In the genomic region with DNA sequence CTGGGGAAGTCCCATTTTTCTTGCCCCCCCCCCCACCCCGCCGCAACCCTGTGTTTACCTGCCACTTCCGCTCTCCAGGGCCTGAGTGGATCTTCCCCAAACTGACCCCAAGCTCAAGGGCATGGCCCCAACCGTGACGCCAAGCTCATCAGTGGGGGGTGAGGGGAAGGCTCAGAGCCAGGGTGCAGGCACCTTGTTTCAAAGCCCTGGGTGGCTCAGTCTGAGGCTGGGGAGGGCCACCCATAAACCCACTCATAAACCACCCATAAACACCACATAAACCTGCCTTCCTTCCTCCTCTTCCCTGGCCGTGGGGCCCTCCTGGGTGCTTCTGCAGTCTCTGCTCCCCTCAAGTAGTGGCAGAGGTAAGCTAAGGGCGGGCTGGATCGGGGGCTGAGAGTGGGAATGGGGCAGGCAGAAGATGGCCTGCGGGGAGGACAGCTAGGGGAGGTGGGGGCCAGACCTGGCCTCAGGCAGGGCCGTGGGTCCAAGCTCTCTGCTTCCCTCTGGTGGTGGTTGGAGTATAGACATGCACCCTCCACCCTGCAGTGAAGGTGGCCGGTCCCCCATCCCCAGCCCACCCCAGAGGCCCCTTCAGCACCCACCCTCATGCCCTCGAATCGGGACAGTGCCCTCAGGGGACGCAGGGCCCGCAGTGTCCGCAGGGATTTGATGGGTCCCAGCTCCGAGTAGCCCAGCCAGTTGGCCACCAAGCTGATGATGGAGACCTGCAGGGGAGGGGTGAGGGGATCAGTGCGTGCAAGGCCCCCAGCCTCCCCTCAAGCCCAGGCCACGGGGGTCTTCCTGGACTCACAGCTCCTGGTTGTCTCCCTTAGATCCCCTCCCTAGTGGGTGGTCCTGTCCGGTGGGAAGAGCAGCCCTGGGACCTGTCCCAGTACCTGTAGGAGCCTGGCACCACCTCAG, we compare ENCODE assay signal across 8 cellular contexts. TPM values are rescaled to one million over a fixed set of nuclear protein-coding genes. Genes with fewer than 3 reads are reported as not detected.
DNase-seq lines count a peak whose midpoint lies in the region; ATAC-seq and TF ChIP-seq lines count a peak whose summit lies in the region.

No MANE protein-coding gene starts in this region.

- H3K27ac ChIP-seq in heart left ventricle, result no peak overlapping the region
- peak overlapping the region; percentile 78 to 99 (median 88) for H3K27ac ChIP-seq in gastrocnemius medialis

- no peaks in the 10 kb centered on the region for H3K9me3 Mint-ChIP-seq in activated naive CD8-positive, alpha-beta T cell (ENCODE audit: low read depth)

- H3K4me3 ChIP-seq in AG09309 (ENCODE audit: control insufficient read depth, low read depth, low read length), result no peak overlapping the region
- H3K4me3 ChIP-seq in heart left ventricle, result no peak overlapping the region
- no peak overlapping the region for H3K4me3 ChIP-seq in gastrocnemius medialis

- H3K27ac Mint-ChIP-seq in activated naive CD8-positive, alpha-beta T cell, result no peak overlapping the region

- no peaks in the 10 kb centered on the region for H3K27me3 Mint-ChIP-seq in activated naive CD8-positive, alpha-beta T cell

- H3K36me3 ChIP-seq in heart left ventricle, result no peaks in the 10 kb centered on the region
- H3K36me3 ChIP-seq in gastrocnemius medialis, result peaks cover 0 to 33% of the 10 kb centered on the region in 2 donors

- H3K4me3 Mint-ChIP-seq in activated naive CD8-positive, alpha-beta T cell, result peak overlapping the region; percentile 71

- TF ChIP-seq POLR2A in heart left ventricle (IDR thresholded peaks at IDR 0.05) (no peak), gastrocnemius medialis (IDR thresholded peaks at IDR 0.05) (no peak)

- H3K27me3 ChIP-seq in heart left ventricle (no peaks in the 10 kb centered on the region), gastrocnemius medialis (no peaks in the 10 kb centered on the region)

- 36 to 56% (median 41%) methylated on average over 11 to 20 of the region's 20 CpGs for WGBS in heart left ventricle, 4 donors

- peaks cover 13% of the 10 kb centered on the region for H3K4me1 Mint-ChIP-seq in activated naive CD8-positive, alpha-beta T cell (ENCODE audit: low read depth)

- peak; percentile 79 for TF ChIP-seq CTCF in AG09309 (IDR thresholded peaks at IDR 0.05; ENCODE audit: control insufficient read depth, insufficient read depth, low read depth, low read length, missing control alignments)
- peak; percentile 75 to 85 (median 81) for TF ChIP-seq CTCF in heart left ventricle (IDR thresholded peaks at IDR 0.05)
- TF ChIP-seq CTCF in gastrocnemius medialis (IDR thresholded peaks at IDR 0.05 in 4 of 5, conservative IDR thresholded peaks at IDR 0.05 in 1 of 5), result peak; percentile 60 to 84 (median 79)

- intact Hi-C loops in heart left ventricle (cut with DNase I) (loop anchor here in 3 of 10 donors (2.0 to 5.0 kb wide), 2 partner anchors 41 to 42 kb away; no protein-coding TSS in a partner anchor), gastrocnemius medialis (cut with DNase I; ENCODE audit: low total_unique reads) (loop anchor here (1.0 to 2.0 kb wide), 2 partner anchors 28 to 45 kb away; partner anchors contain the start of gene GH1)

- H3K36me3 Mint-ChIP-seq in activated naive CD8-positive, alpha-beta T cell, result no peaks in the 10 kb centered on the region

- H3K4me1 ChIP-seq in heart left ventricle (peaks cover 0 to 15% (median 0%) of the 10 kb centered on the region in 12 donors), gastrocnemius medialis (peaks cover 45 to 49% of the 10 kb centered on the region in 2 donors)

- in situ Hi-C loops in gastrocnemius medialis (cut with MboI; ENCODE audit: low sequenced_read_pairs in 4 of 4), result no loop called here

- H3K9me3 ChIP-seq in heart left ventricle (no peaks in the 10 kb centered on the region), gastrocnemius medialis (no peaks in the 10 kb centered on the region)

- ATAC-seq in GM18868 (IDR thresholded peaks at IDR 0.05; ENCODE audit: unreplicated experiment) (peak; percentile 54), HG03571 (IDR thresholded peaks at IDR 0.05; ENCODE audit: unreplicated experiment) (peak; percentile 51), heart left ventricle (peak in 3 of 4 donors; percentile 68 to 83 (median 79)), gastrocnemius medialis (peak; percentile 34 to 47)

- DNase-seq in AG09309 (ENCODE audit: low read depth), result no peak
- peak; percentile 46 for DNase-seq in SKM-1 (lab: John Stamatoyannopoulos, UW; ENCODE audit: unreplicated experiment)
- peak in 3 of 5 donors; percentile 42 to 54 (median 46) for DNase-seq in heart left ventricle
- DNase-seq in gastrocnemius medialis, result no peak
- no peak for DNase-seq in DMS153 treated with DMSO at 0.1 percent for 48 hours (lab: John Stamatoyannopoulos, UW; ENCODE audit: unreplicated experiment)

RNA-seq across cellular contexts. Expression of gene CD79B, which starts 14.6 kb away (rescaled TPM):
- total RNA-seq in heart left ventricle, result 10 to 100 TPM in 2 of 9 donors, 1 to 10 TPM in 7; 2.2 to 16.2 (median 4.3) TPM
- polyA plus RNA-seq in heart left ventricle, result 1 to 10 TPM; 5.1 to 6.3 TPM
- total RNA-seq in gastrocnemius medialis, result 1 to 10 TPM; 2.2 to 5.1 (median 3.3) TPM

RNA-seq across cellular contexts. Expression of gene SCN4A, which starts 26.0 kb away (rescaled TPM):
- total RNA-seq in heart left ventricle, result 1 to 10 TPM in 4 of 9 donors, under 1 TPM in 5; 0.37 to 2.1 (median 0.67) TPM
- 1 to 10 TPM in 1 of 2 donors, under 1 TPM in 1; 0.33 to 1.8 TPM for polyA plus RNA-seq in heart left ventricle
- total RNA-seq in gastrocnemius medialis, result 100 to 1,000 TPM in 1 of 4 donors, 10 to 100 TPM in 3; 45.3 to 107 (median 69.1) TPM

RNA-seq across cellular contexts. Expression of gene GH1, which starts 28.1 kb away (rescaled TPM):
- total RNA-seq in heart left ventricle (not detected), gastrocnemius medialis (not detected)
- polyA plus RNA-seq in heart left ventricle, result not detected

RNA-seq across cellular contexts. Expression of gene CSHL1, which starts 35.6 kb away (rescaled TPM):
- not detected for total RNA-seq in heart left ventricle
- polyA plus RNA-seq in heart left ventricle, result not detected
- total RNA-seq in gastrocnemius medialis, result not detected

RNA-seq across cellular contexts. Expression of gene CSH1, which starts 50.3 kb away (rescaled TPM):
- total RNA-seq in heart left ventricle (not detected), gastrocnemius medialis (not detected)
- not detected for polyA plus RNA-seq in heart left ventricle

Comparison
In these comparisons a context has a peak if more than half of its experiments do, and no peak if none do; other contexts are left out.
1. DNase-seq: peak in SKM-1 (single experiment) and heart left ventricle (3 of 5); none in AG09309 (single experiment), gastrocnemius medialis (0 of 2) and DMS153 treated with DMSO at 0.1 percent for 48 hours (single experiment).
2. H3K27ac ChIP-seq: peak in gastrocnemius medialis (4 of 4); none in heart left ventricle (0 of 12).
3. RNA of gene SCN4A, which starts 26.0 kb away (total RNA-seq): 45.3 to 107 TPM in gastrocnemius medialis; 0.37 to 2.1 TPM in heart left ventricle; every median in the first group is over 10 times any median in the second.
4. Peak in every context shown above with its lines, with median percentiles within 50 percentile points of each other: CTCF ChIP-seq and ATAC-seq.